In genomic region chr20:17893480-17893879, GRCh38 we compare ENCODE assay signal across 28 cellular contexts.
"Had no signal": no experiment of that assay in that cellular context is flagged by ENCODE, and none has a peak within 500 bp of the region (broad histone marks: within the 10 kb centered on the region; RNA-seq: fewer than 3 reads in every experiment).

No MANE protein-coding gene starts in this region.

- DNase-seq: activated CD4-positive, alpha-beta T cell treated with anti-CD3 and anti-CD28 coated beads for 36 hours; activated CD4-positive, alpha-beta T cell treated with anti-CD3 and anti-CD28 coated beads, Interleukin-2, amount 10 ng/mL, durations not matched to agents 7 days and 5 days; activated CD4-positive, alpha-beta T cell treated with anti-CD3 and anti-CD28 coated beads, Interleukin-2, amount 50 U/mL, for 48 hours; activated CD8-positive, alpha-beta T cell treated with anti-CD3 and anti-CD28 coated beads, Interleukin-2, amount 10 ng/mL, durations not matched to agents 7 days and 5 days; activated effector memory CD4-positive, alpha-beta T cell treated with Interleukin-2 at 50 U/mL for 16 hours; activated naive CD4-positive, alpha-beta T cell treated with anti-CD3 and anti-CD28 coated beads, Interleukin-2, amount 50 U/mL, for 16 hours; activated naive CD8-positive, alpha-beta T cell treated with anti-CD3 and anti-CD28 coated beads, Interleukin-2, amount 10 ng/mL, durations not matched to agents 7 days and 5 days; activated T-cell treated with anti-CD3 and anti-CD28 coated beads for 4 hours; activated T-cell treated with anti-CD3 and anti-CD28 coated beads, Interleukin-2, amount 50 U/mL, for 4 hours; amygdala; Karpas-422; NCI-H1092; NCI-H1436 treated with DMSO at 0.1 percent for 48 hours; NCI-H1694 treated with DMSO at 0.1 percent for 48 hours; NCI-H2029; NCI-H345; NCI-H524 treated with DMSO at 0.1 percent for 48 hours; OCI-M1; SHP77; SJCRH30 had no signal

- H3K9me3 ChIP-seq: SJCRH30 had no signal

- H3K27ac Mint-ChIP-seq: activated CD4-positive, alpha-beta T cell treated with anti-CD3 and anti-CD28 coated beads for 36 hours; activated CD4-positive, alpha-beta T cell treated with anti-CD3 and anti-CD28 coated beads, Interleukin-2, amount 10 ng/mL, durations not matched to agents 7 days and 5 days; activated CD8-positive, alpha-beta T cell treated with anti-CD3 and anti-CD28 coated beads, Interleukin-2, amount 10 ng/mL, durations not matched to agents 7 days and 5 days; activated naive CD8-positive, alpha-beta T cell treated with anti-CD3 and anti-CD28 coated beads, Interleukin-2, amount 10 ng/mL, durations not matched to agents 7 days and 5 days; T-helper 2 cell treated with Interferon-gamma antibody and Interleukin-4, amounts not matched to agents 5 μg/mL and 100 μg/mL, for 36 hours had no signal

- H3K4me3 Mint-ChIP-seq: activated CD4-positive, alpha-beta T cell treated with anti-CD3 and anti-CD28 coated beads for 36 hours; activated CD4-positive, alpha-beta T cell treated with anti-CD3 and anti-CD28 coated beads, Interleukin-2, amount 10 ng/mL, durations not matched to agents 7 days and 5 days; activated CD8-positive, alpha-beta T cell treated with anti-CD3 and anti-CD28 coated beads, Interleukin-2, amount 10 ng/mL, durations not matched to agents 7 days and 5 days; activated naive CD8-positive, alpha-beta T cell treated with anti-CD3 and anti-CD28 coated beads, Interleukin-2, amount 10 ng/mL, durations not matched to agents 7 days and 5 days; activated T-cell treated with anti-CD3 and anti-CD28 coated beads, Interleukin-2, amount 50 U/mL, for 4 hours; central memory CD8-positive, alpha-beta T cell; T-helper 2 cell treated with Interferon-gamma antibody and Interleukin-4, amounts not matched to agents 5 μg/mL and 100 μg/mL, for 36 hours had no signal

- H3K27me3 ChIP-seq: ascending aorta, cardiac muscle cell, SJCRH30 had no signal

- H3K4me3 ChIP-seq: ascending aorta, cardiac muscle cell, SJCRH30, SK-N-MC had no signal

- H3K27ac ChIP-seq: ascending aorta, cardiac muscle cell, SJCRH30, SK-N-MC had no signal

- H3K36me3 ChIP-seq: ascending aorta, cardiac muscle cell, SJCRH30 had no signal

- ATAC-seq: activated CD4-positive, alpha-beta T cell treated with anti-CD3 and anti-CD28 coated beads for 36 hours; activated CD4-positive, CD25-positive, alpha-beta regulatory T cell treated with anti-CD3 and anti-CD28 coated beads, Interleukin-2, amount 50 U/mL, for 24 hours; activated CD8-positive, alpha-beta T cell treated with anti-CD3 and anti-CD28 coated beads, Interleukin-2, amount 10 ng/mL, durations not matched to agents 7 days and 5 days; activated T-cell treated with anti-CD3 and anti-CD28 coated beads, Interleukin-2, amount 50 U/mL, for 4 hours; Panc1 had no signal

- H3K4me1 Mint-ChIP-seq: central memory CD8-positive, alpha-beta T cell had no signal

- H3K4me1 ChIP-seq: SJCRH30 had no signal

- FAIRE-seq: TTC549 had no signal
